In the genomic region with DNA sequence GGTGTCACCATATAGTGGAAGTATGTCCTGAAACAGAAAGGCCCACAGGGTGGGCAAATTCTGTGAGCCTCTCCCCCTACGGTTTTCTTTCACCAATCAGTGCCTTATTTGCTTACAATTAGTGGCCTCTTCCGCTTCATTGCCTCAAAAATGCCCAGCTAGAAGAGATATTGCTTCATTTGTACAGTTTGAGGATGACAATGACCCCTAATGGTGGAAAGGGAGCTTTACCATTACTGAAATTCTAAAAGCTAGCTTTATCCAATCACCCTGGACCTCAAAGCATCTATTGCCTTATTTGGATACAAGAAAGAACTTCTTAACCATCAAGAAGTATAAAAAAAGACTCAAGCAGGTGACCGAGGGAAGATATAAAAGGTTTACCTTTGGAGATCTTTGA, we compare ENCODE assay signal across 11 cellular contexts. TPM values are rescaled to one million over a fixed set of nuclear protein-coding genes. Genes with fewer than 3 reads are reported as not detected.
DNase-seq lines count a peak whose midpoint lies in the region; ATAC-seq and TF ChIP-seq lines count a peak whose summit lies in the region.
"Had no signal": no experiment of that assay in that cellular context is flagged by ENCODE, and none has a peak within 500 bp of the region (broad histone marks: within the 10 kb centered on the region; RNA-seq: fewer than 3 reads in every experiment).

No MANE protein-coding gene starts in this region.

- no peak overlapping the region for H3K4me2 ChIP-seq in GM23338

- H3K4me3 ChIP-seq in GM23338 (no peak overlapping the region), RWPE2 (ENCODE audit: severe bottlenecking) (no peak overlapping the region), fibroblast of pulmonary artery (replicated peaks; ENCODE audit: low read depth, low read length) (no peak overlapping the region)
- H3K4me3 ChIP-seq: ascending aorta had no signal

- H3K4me3 Mint-ChIP-seq in GM23338 = no peak overlapping the region

- ATAC-seq in GM23338 (no peak; the same call in 2 of the 3 replicates), RWPE2 (ENCODE audit: low read depth) (no peak), HG03342 (IDR thresholded peaks at IDR 0.05; ENCODE audit: unreplicated experiment) (no peak)

- H3K36me3 ChIP-seq in GM23338 (ENCODE audit: insufficient read depth) = 0 out of 2 replicates have a peak, but pooled peaks cover 11% of the 10 kb centered on the region
- H3K36me3 ChIP-seq in RWPE2 (ENCODE audit: low read depth) = peaks cover 19% of the 10 kb centered on the region

- no peaks in the 10 kb centered on the region for H3K9me3 ChIP-seq in RWPE2 (ENCODE audit: severe bottlenecking)
- H3K9me3 ChIP-seq: ascending aorta had no signal

- peaks cover 7% of the 10 kb centered on the region; the same call in 2 of the 3 replicates for H3K4me1 Mint-ChIP-seq in GM23338

- no peak overlapping the region for H2AFZ ChIP-seq in GM23338

- no peaks in the 10 kb centered on the region for H3K79me2 ChIP-seq in GM23338 (replicated peaks; ENCODE audit: insufficient read depth)

- H3K9me3 Mint-ChIP-seq in GM23338 = no peaks in the 10 kb centered on the region

- H3K27me3 Mint-ChIP-seq in GM23338 (ENCODE audit: insufficient read depth, low read depth, poor library complexity) = peaks cover 2% of the 10 kb centered on the region

- TF ChIP-seq CTCF in GM23338 (conservative IDR thresholded peaks at IDR 0.05; ENCODE audit: low read depth in 2 of 2) (peak in 1 of 2 experiments; percentile 35; a peak in 3 of 4 replicates), RWPE2 (IDR thresholded peaks at IDR 0.05; ENCODE audit: poor library complexity, severe bottlenecking) (peak; percentile 19), fibroblast of pulmonary artery (IDR thresholded peaks at IDR 0.05; ENCODE audit: low read length, missing control alignments) (peak; percentile 27)

- H3K4me1 ChIP-seq in GM23338 (ENCODE audit: insufficient read depth) (no peaks in the 10 kb centered on the region), RWPE2 (ENCODE audit: insufficient read depth, poor library complexity, severe bottlenecking) (no peaks in the 10 kb centered on the region)
- H3K4me1 ChIP-seq: ascending aorta had no signal

- no peak overlapping the region for H3K27ac Mint-ChIP-seq in GM23338

- peaks cover 37% of the 10 kb centered on the region for H3K36me3 Mint-ChIP-seq in GM23338 (ENCODE audit: low read depth)

- H3K27me3 ChIP-seq in GM23338 (ENCODE audit: insufficient read depth) (no peaks in the 10 kb centered on the region), RWPE2 (ENCODE audit: insufficient read depth, poor library complexity, severe bottlenecking) (no peaks in the 10 kb centered on the region)
- H3K27me3 ChIP-seq: ascending aorta had no signal

- H3K27ac ChIP-seq in GM23338 (ENCODE audit: low read depth) = no peak overlapping the region
- no peak overlapping the region for H3K27ac ChIP-seq in RWPE2 (ENCODE audit: poor library complexity, severe bottlenecking)
- H3K27ac ChIP-seq: ascending aorta had no signal

- no peaks in the 10 kb centered on the region for H3F3A ChIP-seq in GM23338 (replicated peaks; ENCODE audit: low read depth)

- peaks cover 3% of the 10 kb centered on the region; the same call in 1 of the 2 replicates for H3K9me2 ChIP-seq in GM23338 (ENCODE audit: insufficient read depth)

- DNase-seq in AML-193 (lab: John Stamatoyannopoulos, UW) (peak; percentile 23 to 30), GM23338 (ENCODE audit: low spot score) (peak; percentile 18), RWPE2 (ENCODE audit: low spot score) (no peak), fibroblast of pulmonary artery (ENCODE audit: low read depth) (peak; percentile 31), glomerular visceral epithelial cell (ENCODE audit: extremely low spot score) (no peak), NCI-H446 treated with DMSO at 0.1 percent for 48 hours (lab: John Stamatoyannopoulos, UW) (no peak)
- no peak for DNase-seq in stimulated activated CD4-positive, alpha-beta T cell treated with anti-CD3 and anti-CD28 coated beads, Interleukin-1b, Interleukin-23, amount 100 ng/mL, for 48 hours
- DNase-seq: stimulated activated CD4-positive, alpha-beta T cell treated with anti-CD3 and anti-CD28 coated beads, Interleukin-2, amount 100 ng/mL, for 48 hours had no signal

- H4K20me1 ChIP-seq in GM23338 (replicated peaks; ENCODE audit: insufficient read depth) = 0 out of 2 replicates have a peak, but pooled peaks cover 4% of the 10 kb centered on the region

TF ChIP-seq in GM23338, 12 proteins besides CTCF, POLR2A, EP300 and RAD21:
- TF ChIP-seq ZNF114 (CRISPR knock-in tag; IDR thresholded peaks at IDR 0.05) = no peak
- no peak for TF ChIP-seq EZH2 (IDR thresholded peaks at IDR 0.05; ENCODE audit: low read depth, unreplicated experiment)
- TF ChIP-seq ZNF331 (CRISPR knock-in tag; IDR thresholded peaks at IDR 0.05; ENCODE audit: low read depth) = no peak
- no peak for TF ChIP-seq POLR2AphosphoS5 (IDR thresholded peaks at IDR 0.05; ENCODE audit: low read depth)
- TF ChIP-seq, protein P1, sequence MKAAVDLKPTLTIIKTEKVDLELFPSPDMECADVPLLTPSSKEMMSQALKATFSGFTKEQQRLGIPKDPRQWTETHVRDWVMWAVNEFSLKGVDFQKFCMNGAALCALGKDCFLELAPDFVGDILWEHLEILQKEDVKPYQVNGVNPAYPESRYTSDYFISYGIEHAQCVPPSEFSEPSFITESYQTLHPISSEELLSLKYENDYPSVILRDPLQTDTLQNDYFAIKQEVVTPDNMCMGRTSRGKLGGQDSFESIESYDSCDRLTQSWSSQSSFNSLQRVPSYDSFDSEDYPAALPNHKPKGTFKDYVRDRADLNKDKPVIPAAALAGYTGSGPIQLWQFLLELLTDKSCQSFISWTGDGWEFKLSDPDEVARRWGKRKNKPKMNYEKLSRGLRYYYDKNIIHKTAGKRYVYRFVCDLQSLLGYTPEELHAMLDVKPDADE (IDR thresholded peaks at IDR 0.05) = no peak
- TF ChIP-seq JUNB (IDR thresholded peaks at IDR 0.05; ENCODE audit: unreplicated experiment) = no peak
- TF ChIP-seq EZH2phosphoT487 (IDR thresholded peaks at IDR 0.05; ENCODE audit: unreplicated experiment) = no peak
- TF ChIP-seq STAT1 (IDR thresholded peaks at IDR 0.05; ENCODE audit: unreplicated experiment) = no peak
TF ChIP-seq in GM23338: peak in this region for 0.

RNA-seq across cellular contexts. Expression of a gene that starts 49.6 kb away (rescaled TPM):
- not detected in 2 replicates for total RNA-seq in GM23338 (2014; rRNA removed; shearing (Covaris generic))
- polyA plus RNA-seq in GM23338 (2016; fragmentation: Nextera tagmentation; extraction: Ambion mirVana) = 0.24 and 0.31 TPM in 2 replicates
- total RNA-seq: ascending aorta; T-helper 2 cell treated with Interferon-gamma antibody and Interleukin-4, amounts not matched to agents 100 ng/mL and 5 ng/mL, for 36 hours had no signal

Comparison
In these comparisons a context has a peak if more than half of its experiments do, and no peak if none do; other contexts are left out.
1. DNase-seq: peak in AML-193 (2 of 2), GM23338 (single experiment) and fibroblast of pulmonary artery (single experiment); none in RWPE2 (single experiment), stimulated activated CD4-positive, alpha-beta T cell treated with anti-CD3 and anti-CD28 coated beads, Interleukin-1b, Interleukin-23, amount 100 ng/mL, for 48 hours (single experiment), glomerular visceral epithelial cell (single experiment) and NCI-H446 treated with DMSO at 0.1 percent for 48 hours (single experiment).